Comparison of ENCODE assay signal across 25 cellular contexts in the genomic region with DNA sequence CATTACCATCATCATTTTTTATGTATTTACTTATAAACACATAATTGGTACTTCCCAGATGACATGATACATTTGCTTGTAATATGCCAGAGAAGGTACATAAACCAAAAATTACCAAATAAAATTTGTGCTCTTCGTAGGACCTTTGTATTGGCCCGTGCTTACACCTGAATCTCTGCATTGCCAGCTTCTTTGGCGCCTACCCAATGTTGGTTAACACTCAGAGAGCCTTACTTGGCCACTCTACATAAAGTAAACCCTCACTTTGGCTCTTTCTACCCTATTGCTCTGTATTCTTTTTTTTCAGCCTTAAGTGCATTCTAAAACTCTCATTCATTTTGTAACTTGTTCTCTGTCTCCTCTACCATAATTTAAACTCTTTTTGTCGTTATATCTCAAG.
"Had no signal": no experiment of that assay in that cellular context is flagged by ENCODE, and none has a peak within 500 bp of the region (broad histone marks: within the 10 kb centered on the region; RNA-seq: fewer than 3 reads in every experiment).

No MANE protein-coding gene starts in this region.

- H3K9ac ChIP-seq: KMS-11, SK-N-SH had no signal

- H3K4me3 Mint-ChIP-seq: IgD-negative memory B cell had no signal

- H3K27me3 Mint-ChIP-seq: IgD-negative memory B cell had no signal

- H3K27ac Mint-ChIP-seq: IgD-negative memory B cell had no signal

- H3K27ac ChIP-seq: KMS-11, RWPE1 had no signal

- DNase-seq: Kasumi-1; MM.1S; NCI-H1048; NCI-H1105; NCI-H1417; NCI-H1436 treated with DMSO at 0.1 percent for 48 hours; NCI-H1694; NCI-H187 treated with DMSO at 0.1 percent for 48 hours; NCI-H2029 treated with DMSO at 0.1 percent for 48 hours; NCI-H2171 treated with DMSO at 0.1 percent for 48 hours; NCI-H345; NCI-H446 treated with DMSO at 0.1 percent for 48 hours; NCI-H510A treated with DMSO at 0.1 percent for 48 hours; NCI-H526; NCI-H82; NK-92 treated with Interleukin-12 subunit alpha and Interleukin-12 subunit beta, amount 100 ng/mL, for 24 hours; PC-3; SHP77; SK-N-SH; SW 1271 had no signal

- FAIRE-seq: K562 had no signal

- H3K9me3 ChIP-seq: SK-N-SH had no signal

- ATAC-seq: K562, Panc1, PC-3 had no signal

- H3K4me3 ChIP-seq: K562 had no signal

- H3K4me2 ChIP-seq: KMS-11, SK-N-SH had no signal
